1 cellular context compared by ENCODE assay signal in the genomic region with DNA sequence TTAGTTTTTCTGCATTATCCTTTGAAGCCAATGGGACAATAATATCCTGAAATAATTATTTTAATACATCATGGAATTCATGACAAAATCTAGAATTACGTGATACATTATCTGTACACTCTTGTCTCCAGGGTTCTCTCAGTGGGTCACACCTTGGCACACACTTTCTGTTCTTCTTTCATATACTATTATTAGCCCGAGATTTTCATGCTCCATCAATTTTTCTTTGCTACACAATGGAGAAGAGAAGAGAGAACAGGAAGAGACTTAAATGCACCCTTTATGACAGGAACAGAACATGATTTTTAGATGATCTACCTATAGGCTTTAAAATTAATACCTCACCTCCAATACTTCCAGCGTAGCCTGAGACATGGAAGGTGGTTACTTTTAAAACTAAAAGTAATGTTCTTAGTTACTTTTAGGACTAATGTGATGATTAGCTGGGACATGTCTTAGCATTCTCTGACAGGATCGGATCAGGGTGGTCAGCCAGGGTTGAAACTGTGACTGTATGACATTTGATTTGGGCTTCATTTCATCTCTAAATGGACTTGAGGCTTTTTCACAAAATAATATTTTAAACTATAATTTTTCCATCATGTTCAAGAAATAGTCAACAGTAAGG.
TF ChIP-seq lines count a peak whose summit lies in the region.

No MANE protein-coding gene starts in this region.

TF ChIP-seq in GM12878, 131 proteins besides CTCF, POLR2A, EP300 and RAD21 (continued from another document and continues in another):
- TF ChIP-seq, protein P1, sequence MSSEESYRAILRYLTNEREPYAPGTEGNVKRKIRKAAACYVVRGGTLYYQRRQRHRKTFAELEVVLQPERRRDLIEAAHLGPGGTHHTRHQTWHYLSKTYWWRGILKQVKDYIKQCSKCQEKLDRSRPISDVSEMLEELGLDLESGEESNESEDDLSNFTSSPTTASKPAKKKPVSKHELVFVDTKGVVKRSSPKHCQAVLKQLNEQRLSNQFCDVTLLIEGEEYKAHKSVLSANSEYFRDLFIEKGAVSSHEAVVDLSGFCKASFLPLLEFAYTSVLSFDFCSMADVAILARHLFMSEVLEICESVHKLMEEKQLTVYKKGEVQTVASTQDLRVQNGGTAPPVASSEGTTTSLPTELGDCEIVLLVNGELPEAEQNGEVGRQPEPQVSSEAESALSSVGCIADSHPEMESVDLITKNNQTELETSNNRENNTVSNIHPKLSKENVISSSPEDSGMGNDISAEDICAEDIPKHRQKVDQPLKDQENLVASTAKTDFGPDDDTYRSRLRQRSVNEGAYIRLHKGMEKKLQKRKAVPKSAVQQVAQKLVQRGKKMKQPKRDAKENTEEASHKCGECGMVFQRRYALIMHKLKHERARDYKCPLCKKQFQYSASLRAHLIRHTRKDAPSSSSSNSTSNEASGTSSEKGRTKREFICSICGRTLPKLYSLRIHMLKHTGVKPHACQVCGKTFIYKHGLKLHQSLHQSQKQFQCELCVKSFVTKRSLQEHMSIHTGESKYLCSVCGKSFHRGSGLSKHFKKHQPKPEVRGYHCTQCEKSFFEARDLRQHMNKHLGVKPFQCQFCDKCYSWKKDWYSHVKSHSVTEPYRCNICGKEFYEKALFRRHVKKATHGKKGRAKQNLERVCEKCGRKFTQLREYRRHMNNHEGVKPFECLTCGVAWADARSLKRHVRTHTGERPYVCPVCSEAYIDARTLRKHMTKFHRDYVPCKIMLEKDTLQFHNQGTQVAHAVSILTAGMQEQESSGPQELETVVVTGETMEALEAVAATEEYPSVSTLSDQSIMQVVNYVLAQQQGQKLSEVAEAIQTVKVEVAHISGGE (CRISPR knock-in tag; IDR thresholded peaks at IDR 0.05) = no peak
- no peak for TF ChIP-seq MYC (IDR thresholded peaks at IDR 0.05; ENCODE audit: insufficient read depth, insufficient read length, insufficient replicate concordance, low read length, severe bottlenecking)
- 0 out of 2 replicates have a peak, but pooled peaks have one; percentile 18 for TF ChIP-seq GABPA (IDR thresholded peaks at IDR 0.05; ENCODE audit: low read depth)
- TF ChIP-seq BACH1 (IDR thresholded peaks at IDR 0.05; ENCODE audit: borderline replicate concordance) = no peak
- no peak for TF ChIP-seq RBBP5 (conservative IDR thresholded peaks at IDR 0.05)
- peak; percentile 48 to 67; a peak in 2 of 4 replicates for TF ChIP-seq BHLHE40 (IDR thresholded peaks at IDR 0.05; ENCODE audit: borderline replicate concordance in 1 of 2, low read depth in 2 of 2, low read length in 1 of 2)
- no peak for TF ChIP-seq E4F1 (IDR thresholded peaks at IDR 0.05; ENCODE audit: borderline replicate concordance, partially characterized antibody)
- no peak; the same call in 1 of the 2 replicates for TF ChIP-seq CREB1 (IDR thresholded peaks at IDR 0.05; ENCODE audit: low read depth)
- TF ChIP-seq, protein P2, sequence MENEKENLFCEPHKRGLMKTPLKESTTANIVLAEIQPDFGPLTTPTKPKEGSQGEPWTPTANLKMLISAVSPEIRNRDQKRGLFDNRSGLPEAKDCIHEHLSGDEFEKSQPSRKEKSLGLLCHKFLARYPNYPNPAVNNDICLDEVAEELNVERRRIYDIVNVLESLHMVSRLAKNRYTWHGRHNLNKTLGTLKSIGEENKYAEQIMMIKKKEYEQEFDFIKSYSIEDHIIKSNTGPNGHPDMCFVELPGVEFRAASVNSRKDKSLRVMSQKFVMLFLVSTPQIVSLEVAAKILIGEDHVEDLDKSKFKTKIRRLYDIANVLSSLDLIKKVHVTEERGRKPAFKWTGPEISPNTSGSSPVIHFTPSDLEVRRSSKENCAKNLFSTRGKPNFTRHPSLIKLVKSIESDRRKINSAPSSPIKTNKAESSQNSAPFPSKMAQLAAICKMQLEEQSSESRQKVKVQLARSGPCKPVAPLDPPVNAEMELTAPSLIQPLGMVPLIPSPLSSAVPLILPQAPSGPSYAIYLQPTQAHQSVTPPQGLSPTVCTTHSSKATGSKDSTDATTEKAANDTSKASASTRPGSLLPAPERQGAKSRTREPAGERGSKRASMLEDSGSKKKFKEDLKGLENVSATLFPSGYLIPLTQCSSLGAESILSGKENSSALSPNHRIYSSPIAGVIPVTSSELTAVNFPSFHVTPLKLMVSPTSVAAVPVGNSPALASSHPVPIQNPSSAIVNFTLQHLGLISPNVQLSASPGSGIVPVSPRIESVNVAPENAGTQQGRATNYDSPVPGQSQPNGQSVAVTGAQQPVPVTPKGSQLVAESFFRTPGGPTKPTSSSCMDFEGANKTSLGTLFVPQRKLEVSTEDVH (IDR thresholded peaks at IDR 0.05; ENCODE audit: low read depth, partially characterized antibody) = no peak
- no peak for TF ChIP-seq SMARCA5 (IDR thresholded peaks at IDR 0.05)
- TF ChIP-seq MTA2 (IDR thresholded peaks at IDR 0.05; ENCODE audit: low read depth) = peak; percentile 89
- TF ChIP-seq ZSCAN29 (IDR thresholded peaks at IDR 0.05) = no peak
- peak; percentile 39 for TF ChIP-seq JUNB (IDR thresholded peaks at IDR 0.05)
- peak; percentile 51 for TF ChIP-seq RUNX3 (IDR thresholded peaks at IDR 0.05; ENCODE audit: low read length)
- TF ChIP-seq CHD1 (IDR thresholded peaks at IDR 0.05; ENCODE audit: low read depth, low read length) = no peak
- TF ChIP-seq WRNIP1 (IDR thresholded peaks at IDR 0.05; ENCODE audit: borderline replicate concordance, low read depth, low read length) = no peak
- TF ChIP-seq KAT2A (conservative IDR thresholded peaks at IDR 0.05; ENCODE audit: control insufficient read depth, low read depth, low read length) = no peak
- TF ChIP-seq NFXL1 (IDR thresholded peaks at IDR 0.05; ENCODE audit: borderline replicate concordance) = no peak
- peak; percentile 70 for TF ChIP-seq BCL11A (IDR thresholded peaks at IDR 0.05; ENCODE audit: low read depth, low read length)
- peak; percentile 87 for TF ChIP-seq SPI1 (IDR thresholded peaks at IDR 0.05; ENCODE audit: borderline replicate concordance, insufficient read depth, low read depth, low read length)
- TF ChIP-seq TCF7 (IDR thresholded peaks at IDR 0.05; ENCODE audit: borderline replicate concordance) = 0 out of 2 replicates have a peak, but pooled peaks have one; percentile 55
- TF ChIP-seq TCF3 (IDR thresholded peaks at IDR 0.05; ENCODE audit: borderline replicate concordance, insufficient read depth, low read depth, low read length) = no peak
- no peak for TF ChIP-seq YBX1 (IDR thresholded peaks at IDR 0.05)
- TF ChIP-seq HDAC2 (IDR thresholded peaks at IDR 0.05) = no peak
- no peak for TF ChIP-seq CEBPZ (IDR thresholded peaks at IDR 0.05; ENCODE audit: low read depth, low read length)
- no peak for TF ChIP-seq ZBTB33 (IDR thresholded peaks at IDR 0.05)
- TF ChIP-seq NRF1 (conservative IDR thresholded peaks at IDR 0.05; ENCODE audit: low read depth, low read length) = no peak
- no peak for TF ChIP-seq JUND (IDR thresholded peaks at IDR 0.05; ENCODE audit: low read depth, low read length)
- no peak for TF ChIP-seq HCFC1 (IDR thresholded peaks at IDR 0.05; ENCODE audit: low read length)
- TF ChIP-seq CHD4 (IDR thresholded peaks at IDR 0.05) = no peak
- TF ChIP-seq PKNOX1 (IDR thresholded peaks at IDR 0.05) = peak; percentile 38; the same call in 1 of the 2 replicates
- TF ChIP-seq SMAD5 (IDR thresholded peaks at IDR 0.05; ENCODE audit: low read depth) = no peak
- TF ChIP-seq CUX1 (IDR thresholded peaks at IDR 0.05; ENCODE audit: insufficient replicate concordance, low read depth, low read length) = no peak
